ENCODE assay signal across 1 cellular context in genomic region chr5:96808868-96809558, GRCh38.
TF ChIP-seq lines count a peak whose summit lies in the region.

No MANE protein-coding gene starts in this region.

TF ChIP-seq in K562, 482 proteins besides CTCF, POLR2A, EP300 and RAD21 (continued from another document and continues in another):
- TF ChIP-seq PRDM10 (IDR thresholded peaks at IDR 0.05; ENCODE audit: partially characterized antibody), result no peak
- no peak for TF ChIP-seq HDAC2 (IDR thresholded peaks at IDR 0.05)
- 0 out of 2 replicates have a peak, but pooled peaks have one; percentile 7 for TF ChIP-seq JUNB (CRISPR knock-in tag; conservative IDR thresholded peaks at IDR 0.05)
- TF ChIP-seq ZBTB12 (CRISPR knock-in tag; IDR thresholded peaks at IDR 0.05), result peak; percentile 74
- TF ChIP-seq C11orf30 (IDR thresholded peaks at IDR 0.05; ENCODE audit: low read depth), result no peak
- TF ChIP-seq MYBL2 (IDR thresholded peaks at IDR 0.05; ENCODE audit: low read depth), result no peak
- TF ChIP-seq MYBL2 (CRISPR knock-in tag; IDR thresholded peaks at IDR 0.05; ENCODE audit: borderline replicate concordance), result no peak
- TF ChIP-seq SREBF2 (CRISPR knock-in tag; IDR thresholded peaks at IDR 0.05), result no peak
- TF ChIP-seq ZNF134 (CRISPR knock-in tag; conservative IDR thresholded peaks at IDR 0.05), result peak; percentile 88
- TF ChIP-seq BMI1 (IDR thresholded peaks at IDR 0.05; ENCODE audit: low read length), result no peak
- peak; percentile 98 for TF ChIP-seq PTTG1 (tag; IDR thresholded peaks at IDR 0.05; ENCODE audit: low read depth)
- no peak for TF ChIP-seq KDM1A (IDR thresholded peaks at IDR 0.05)
- no peak for TF ChIP-seq ZKSCAN1 (IDR thresholded peaks at IDR 0.05; ENCODE audit: low read depth, low read length)
- TF ChIP-seq ZNF354B (CRISPR knock-in tag; IDR thresholded peaks at IDR 0.05), result peak; percentile 92
- peak; percentile 76; the same call in 1 of the 2 replicates for TF ChIP-seq PPARD (CRISPR knock-in tag; IDR thresholded peaks at IDR 0.05)
- TF ChIP-seq TAF15 (IDR thresholded peaks at IDR 0.05; ENCODE audit: low read depth, low read length), result no peak
- peak; percentile 94; the same call in 1 of the 2 replicates for TF ChIP-seq HSF4 (CRISPR knock-in tag; IDR thresholded peaks at IDR 0.05; ENCODE audit: borderline replicate concordance)
- TF ChIP-seq TOE1 (IDR thresholded peaks at IDR 0.05; ENCODE audit: borderline replicate concordance), result no peak
- TF ChIP-seq TOE1 (CRISPR knock-in tag; IDR thresholded peaks at IDR 0.05; ENCODE audit: borderline replicate concordance, low read depth), result no peak
- no peak for TF ChIP-seq SUPT5H (IDR thresholded peaks at IDR 0.05)
- TF ChIP-seq TAF1 (IDR thresholded peaks at IDR 0.05; ENCODE audit: control insufficient read depth, extremely low read depth, insufficient read depth, low read length, severe bottlenecking), result no peak
- TF ChIP-seq TFE3 (CRISPR knock-in tag; IDR thresholded peaks at IDR 0.05), result peak; percentile 59
- no peak for TF ChIP-seq DPF2 (IDR thresholded peaks at IDR 0.05)
- TF ChIP-seq ZSCAN29 (IDR thresholded peaks at IDR 0.05), result no peak
- TF ChIP-seq TEAD2 (tag; IDR thresholded peaks at IDR 0.05), result peak; percentile 94
- TF ChIP-seq XRCC3 (IDR thresholded peaks at IDR 0.05), result no peak
- TF ChIP-seq DLX4 (CRISPR knock-in tag; IDR thresholded peaks at IDR 0.05), result peak; percentile 77
- TF ChIP-seq HOXB6 (CRISPR knock-in tag; IDR thresholded peaks at IDR 0.05; ENCODE audit: borderline replicate concordance), result peak; percentile 80; the same call in 1 of the 2 replicates
- no peak for TF ChIP-seq CCAR2 (IDR thresholded peaks at IDR 0.05; ENCODE audit: low read depth, low read length)
- no peak for TF ChIP-seq CBX3 (IDR thresholded peaks at IDR 0.05; ENCODE audit: borderline replicate concordance in 1 of 2, low read length in 2 of 2)
- no peak for TF ChIP-seq CBX8 (IDR thresholded peaks at IDR 0.05; ENCODE audit: borderline replicate concordance, extremely low read depth, low read depth, low read length, poor library complexity, severe bottlenecking)
- TF ChIP-seq RBM17 (IDR thresholded peaks at IDR 0.05; ENCODE audit: borderline replicate concordance, low read depth, low read length), result no peak
- peak; percentile 95 for TF ChIP-seq ELF4 (CRISPR knock-in tag; IDR thresholded peaks at IDR 0.05)
- peak; percentile 96 for TF ChIP-seq ATF4 (CRISPR knock-in tag; IDR thresholded peaks at IDR 0.05)
- peak; percentile 85 for TF ChIP-seq OTX1 (CRISPR knock-in tag; IDR thresholded peaks at IDR 0.05)
- peak; percentile 97 for TF ChIP-seq SMAD3 (CRISPR knock-in tag; conservative IDR thresholded peaks at IDR 0.05)
- peak; percentile 97 for TF ChIP-seq ZNF668 (CRISPR knock-in tag; IDR thresholded peaks at IDR 0.05)
- no peak for TF ChIP-seq ZFP91 (CRISPR knock-in tag; IDR thresholded peaks at IDR 0.05)
- peak; percentile 96 for TF ChIP-seq ZNF589 (CRISPR knock-in tag; IDR thresholded peaks at IDR 0.05; ENCODE audit: low read depth)
- no peak for TF ChIP-seq NR0B1 (IDR thresholded peaks at IDR 0.05; ENCODE audit: partially characterized antibody)
- TF ChIP-seq TCFL5 (CRISPR knock-in tag; conservative IDR thresholded peaks at IDR 0.05), result peak; percentile 93
- no peak for TF ChIP-seq NELFE (IDR thresholded peaks at IDR 0.05; ENCODE audit: insufficient read depth, insufficient read length)
- TF ChIP-seq ZNF561 (CRISPR knock-in tag; conservative IDR thresholded peaks at IDR 0.05), result peak; percentile 84
- peak; percentile 99 for TF ChIP-seq DMBX1 (CRISPR knock-in tag; IDR thresholded peaks at IDR 0.05; ENCODE audit: borderline replicate concordance)
- no peak for TF ChIP-seq SRSF3 (IDR thresholded peaks at IDR 0.05; ENCODE audit: insufficient read depth, low read length)
- TF ChIP-seq ZNF140 (CRISPR knock-in tag; IDR thresholded peaks at IDR 0.05), result peak; percentile 63; the same call in 1 of the 2 replicates
- TF ChIP-seq ETV1 (tag; conservative IDR thresholded peaks at IDR 0.05; ENCODE audit: low read depth), result peak; percentile 79
- TF ChIP-seq SLC30A9 (CRISPR knock-in tag; IDR thresholded peaks at IDR 0.05), result no peak
- no peak for TF ChIP-seq FOXM1 (IDR thresholded peaks at IDR 0.05; ENCODE audit: low read depth)
- TF ChIP-seq FOXM1 (CRISPR knock-in tag; IDR thresholded peaks at IDR 0.05; ENCODE audit: low read depth), result no peak
- TF ChIP-seq CSDE1 (IDR thresholded peaks at IDR 0.05), result no peak
- TF ChIP-seq CEBPG (CRISPR knock-in tag; IDR thresholded peaks at IDR 0.05), result no peak
- TF ChIP-seq CEBPG (tag; conservative IDR thresholded peaks at IDR 0.05 in 1 of 2, IDR thresholded peaks at IDR 0.05 in 1 of 2), result peak in 1 of 2 experiments; percentile 29; a peak in 1 of 4 replicates
- TF ChIP-seq ARID2 (IDR thresholded peaks at IDR 0.05), result no peak
- TF ChIP-seq TEAD1 (CRISPR knock-in tag; IDR thresholded peaks at IDR 0.05), result peak in 1 of 2 experiments; percentile 96; a peak in 2 of 4 replicates
- TF ChIP-seq HMBOX1 (IDR thresholded peaks at IDR 0.05), result no peak
- TF ChIP-seq AFF1 (IDR thresholded peaks at IDR 0.05; ENCODE audit: low read depth in 1 of 2, partially characterized antibody in 2 of 2), result no peak
- no peak for TF ChIP-seq TFAM (CRISPR knock-in tag; conservative IDR thresholded peaks at IDR 0.05)
- no peak for TF ChIP-seq ZNF764 (CRISPR knock-in tag; IDR thresholded peaks at IDR 0.05; ENCODE audit: low read depth)
- no peak for TF ChIP-seq CREBBP (IDR thresholded peaks at IDR 0.05; ENCODE audit: low read depth, low read length)
- peak; percentile 94 for TF ChIP-seq TAF7 (tag; IDR thresholded peaks at IDR 0.05)
- peak; percentile 84; the same call in 1 of the 2 replicates for TF ChIP-seq ZNF57 (CRISPR knock-in tag; IDR thresholded peaks at IDR 0.05)
